In genomic region chr10:17428616-17429097, GRCh38 we compare ENCODE assay signal across 1 cellular context.
A peak's percentile ranks its signal among the peaks of the same experiment; 100 is the strongest.
TF ChIP-seq lines count a peak whose summit lies in the region.

No MANE protein-coding gene starts in this region.

TF ChIP-seq in K562, 482 proteins besides CTCF, POLR2A, EP300 and RAD21 (continued from another document):
- TF ChIP-seq VEZF1 (CRISPR knock-in tag; IDR thresholded peaks at IDR 0.05) (peak; percentile 66), BCL6 (CRISPR knock-in tag; IDR thresholded peaks at IDR 0.05) (peak; percentile 82), SPI1 (IDR thresholded peaks at IDR 0.05; ENCODE audit: borderline replicate concordance, low read depth, low read length) (no peak), HDAC3 (IDR thresholded peaks at IDR 0.05; ENCODE audit: borderline replicate concordance, partially characterized antibody) (no peak), ZNF23 (CRISPR knock-in tag; IDR thresholded peaks at IDR 0.05) (peak; percentile 77), ZNF766 (CRISPR knock-in tag; conservative IDR thresholded peaks at IDR 0.05) (peak; percentile 93), SMARCA4 (IDR thresholded peaks at IDR 0.05) (peak; percentile 82), CHCHD3 (CRISPR knock-in tag; IDR thresholded peaks at IDR 0.05) (no peak), ZBTB7A (IDR thresholded peaks at IDR 0.05; ENCODE audit: borderline replicate concordance, control insufficient read depth, low read depth, low read length) (no peak), NONO (IDR thresholded peaks at IDR 0.05; ENCODE audit: low read depth in 2 of 2, low read length in 1 of 2) (no peak), ZNF445 (CRISPR knock-in tag; IDR thresholded peaks at IDR 0.05; ENCODE audit: low read depth) (no peak), E2F6 (IDR thresholded peaks at IDR 0.05; ENCODE audit: borderline replicate concordance in 1 of 2, extremely low read depth in 1 of 2, insufficient read depth in 1 of 2, insufficient read length in 1 of 2, low read depth in 1 of 2, low read length in 1 of 2, poor library complexity in 1 of 2, severe bottlenecking in 1 of 2) (peak; percentile 49 to 75), LCOR (CRISPR knock-in tag; IDR thresholded peaks at IDR 0.05) (peak; percentile 41; the same call in 1 of the 2 replicates), SAFB (IDR thresholded peaks at IDR 0.05; ENCODE audit: borderline replicate concordance, low read depth, low read length) (no peak), CREB1 (IDR thresholded peaks at IDR 0.05) (peak; percentile 52), CREB1 (CRISPR knock-in tag; IDR thresholded peaks at IDR 0.05) (no peak), POLR2AphosphoS2 (IDR thresholded peaks at IDR 0.05; ENCODE audit: low read length) (no peak), LEF1 (IDR thresholded peaks at IDR 0.05) (peak; percentile 84), PHTF2 (CRISPR knock-in tag; IDR thresholded peaks at IDR 0.05) (peak; percentile 61; the same call in 1 of the 2 replicates), THAP12 (CRISPR knock-in tag; IDR thresholded peaks at IDR 0.05) (0 out of 2 replicates have a peak, but pooled peaks have one; percentile 23), GTF2B (IDR thresholded peaks at IDR 0.05; ENCODE audit: extremely low read depth, insufficient read length) (no peak), ZNF639 (CRISPR knock-in tag; conservative IDR thresholded peaks at IDR 0.05 in 1 of 2, IDR thresholded peaks at IDR 0.05 in 1 of 2) (peak in 1 of 2 experiments; percentile 85; a peak in 2 of 4 replicates), FOXO4 (CRISPR knock-in tag; IDR thresholded peaks at IDR 0.05) (no peak), NR2C2 (CRISPR knock-in tag; IDR thresholded peaks at IDR 0.05) (no peak), NR2C2 (tag; IDR thresholded peaks at IDR 0.05) (peak; percentile 64), RBM34 (IDR thresholded peaks at IDR 0.05; ENCODE audit: borderline replicate concordance, insufficient read depth, low read length) (no peak), PHB2 (IDR thresholded peaks at IDR 0.05; ENCODE audit: low read depth) (peak; percentile 44; the same call in 1 of the 2 replicates), KLF1 (tag; IDR thresholded peaks at IDR 0.05) (peak; percentile 81; the same call in 1 of the 2 replicates), NRF1 (conservative IDR thresholded peaks at IDR 0.05 in 1 of 2, IDR thresholded peaks at IDR 0.05 in 1 of 2) (0 out of 4 replicates have a peak, but pooled peaks have one; percentile 23 to 29), KDM2B (CRISPR knock-in tag; IDR thresholded peaks at IDR 0.05) (peak; percentile 36; the same call in 1 of the 2 replicates), POLR2AphosphoS5 (IDR thresholded peaks at IDR 0.05; ENCODE audit: control insufficient read depth, insufficient read depth, low read depth, low read length) (peak; percentile 71; the same call in 1 of the 2 replicates), E2F5 (CRISPR knock-in tag; IDR thresholded peaks at IDR 0.05) (no peak), RCOR1 (IDR thresholded peaks at IDR 0.05; ENCODE audit: borderline replicate concordance in 1 of 2, low read depth in 2 of 2, low read length in 2 of 2) (peak in 1 of 2 experiments; percentile 93; a peak in 2 of 4 replicates), CREB3L1 (IDR thresholded peaks at IDR 0.05; ENCODE audit: borderline replicate concordance, low read depth) (0 out of 2 replicates have a peak, but pooled peaks have one; percentile 37), RBM22 (IDR thresholded peaks at IDR 0.05; ENCODE audit: low read depth, low read length, poor library complexity, severe bottlenecking) (no peak)
